ENCODE assay signal across 7 cellular contexts in the genomic region with DNA sequence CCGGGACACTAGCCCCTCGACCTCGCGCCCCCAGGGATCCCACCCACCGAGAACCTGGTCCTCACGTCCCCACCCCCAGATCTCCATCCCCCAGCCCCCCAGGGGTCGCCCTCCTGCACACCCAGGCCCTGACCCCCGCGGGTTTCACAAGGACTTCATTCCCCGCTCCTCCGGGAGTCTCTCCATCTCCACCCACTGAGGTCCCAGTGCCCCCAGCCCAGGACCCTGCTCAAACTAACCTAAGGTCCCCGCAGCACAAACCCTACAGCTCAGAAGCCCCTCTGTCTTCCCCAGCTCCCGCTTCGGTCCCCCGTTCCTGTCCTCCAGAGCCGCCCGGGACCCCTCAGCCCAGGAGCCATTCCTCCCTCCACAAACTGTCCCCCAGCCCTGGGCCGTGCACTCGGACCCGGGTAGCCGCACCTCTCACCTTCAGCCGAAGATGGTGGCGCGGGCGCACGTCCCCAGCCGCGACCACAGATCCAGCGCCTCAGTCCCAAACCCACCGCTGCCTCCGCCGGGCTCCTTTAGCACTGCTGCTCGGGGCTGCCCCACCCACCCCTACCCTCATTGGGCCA. TPM values are rescaled to one million over a fixed set of nuclear protein-coding genes. Genes with fewer than 3 reads are reported as not detected.
DNase-seq lines count a peak whose midpoint lies in the region; ATAC-seq and TF ChIP-seq lines count a peak whose summit lies in the region.

Gene MYH10 (minus strand): TSS at position 499 of the 575 bp plus-strand sequence. CDS start 7,479 bp downstream, outside the sequence.

- peak within 1 kb of the TSS; percentile 97 for H3K4me3 Mint-ChIP-seq in HFFc6
- peak within 1 kb of the TSS; percentile 95 for H3K4me3 Mint-ChIP-seq in activated T-helper 2 cell treated with anti-CD3 and anti-CD28 coated beads, Interferon-gamma antibody, Interleukin-2, Interleukin-4, amounts not matched to agents 10 μg/mL and 5 μg/mL and 100 μg/mL, durations not matched to agents 14 hours and 24 hours and 36 hours (ENCODE audit: low read depth)

- H3K27ac Mint-ChIP-seq in HFFc6: peak within 1 kb of the TSS; percentile 92
- H3K27ac Mint-ChIP-seq in activated T-helper 2 cell treated with anti-CD3 and anti-CD28 coated beads, Interferon-gamma antibody, Interleukin-2, Interleukin-4, amounts not matched to agents 10 μg/mL and 5 μg/mL and 100 μg/mL, durations not matched to agents 14 hours and 24 hours and 36 hours: peak within 1 kb of the TSS; percentile 64

- peak within 1 kb of the TSS; percentile 91 for H3K4me3 ChIP-seq in left ventricle myocardium inferior

- H3K36me3 ChIP-seq in left ventricle myocardium inferior: no peaks in the 10 kb centered on the region

- no peaks in the 10 kb centered on the region for H3K9me3 ChIP-seq in left ventricle myocardium inferior (replicated peaks)

- intact Hi-C loops in activated T-helper 2 cell treated with anti-CD3 and anti-CD28 coated beads, Interferon-gamma antibody, Interleukin-2, Interleukin-4, amounts not matched to agents 10 μg/mL and 5 μg/mL and 100 μg/mL, durations not matched to agents 14 hours and 24 hours and 36 hours (cut with micrococcal nuclease): loop anchor here (5.0 kb wide), 3 partner anchors 107 to 372 kb away; partner anchors contain the start of gene NDEL1
- intact Hi-C loops in left ventricle myocardium inferior (cut with micrococcal nuclease): no loop called here
- intact Hi-C loops in sciatic nerve (cut with DNase I): no loop called here

- ATAC-seq in sciatic nerve (no peak), HG02840 (IDR thresholded peaks at IDR 0.05; ENCODE audit: low FRiP score, unreplicated experiment) (no peak)

- H3K4me1 Mint-ChIP-seq in HFFc6 (ENCODE audit: low read depth): peaks cover 21% of the 10 kb centered on the region
- peaks cover 11% of the 10 kb centered on the region for H3K4me1 Mint-ChIP-seq in activated T-helper 2 cell treated with anti-CD3 and anti-CD28 coated beads, Interferon-gamma antibody, Interleukin-2, Interleukin-4, amounts not matched to agents 10 μg/mL and 5 μg/mL and 100 μg/mL, durations not matched to agents 14 hours and 24 hours and 36 hours (ENCODE audit: low read depth)

- H3K27ac ChIP-seq in left ventricle myocardium inferior (replicated peaks): peak within 1 kb of the TSS; percentile 94

- H3K4me1 ChIP-seq in left ventricle myocardium inferior: peaks cover 49% of the 10 kb centered on the region

- H3K27me3 Mint-ChIP-seq in HFFc6 (ENCODE audit: insufficient read depth): peaks cover 5% of the 10 kb centered on the region; the same call in 1 of the 2 replicates
- H3K27me3 Mint-ChIP-seq in activated T-helper 2 cell treated with anti-CD3 and anti-CD28 coated beads, Interferon-gamma antibody, Interleukin-2, Interleukin-4, amounts not matched to agents 10 μg/mL and 5 μg/mL and 100 μg/mL, durations not matched to agents 14 hours and 24 hours and 36 hours (ENCODE audit: low read depth): peaks cover 50% of the 10 kb centered on the region

- H3K27me3 ChIP-seq in left ventricle myocardium inferior (ENCODE audit: low read depth): no peaks in the 10 kb centered on the region

- H3K9me3 Mint-ChIP-seq in HFFc6: no peaks in the 10 kb centered on the region
- H3K9me3 Mint-ChIP-seq in activated T-helper 2 cell treated with anti-CD3 and anti-CD28 coated beads, Interferon-gamma antibody, Interleukin-2, Interleukin-4, amounts not matched to agents 10 μg/mL and 5 μg/mL and 100 μg/mL, durations not matched to agents 14 hours and 24 hours and 36 hours: no peaks in the 10 kb centered on the region

- no peaks in the 10 kb centered on the region for H3K36me3 Mint-ChIP-seq in HFFc6 (ENCODE audit: low read depth)
- no peaks in the 10 kb centered on the region for H3K36me3 Mint-ChIP-seq in activated T-helper 2 cell treated with anti-CD3 and anti-CD28 coated beads, Interferon-gamma antibody, Interleukin-2, Interleukin-4, amounts not matched to agents 10 μg/mL and 5 μg/mL and 100 μg/mL, durations not matched to agents 14 hours and 24 hours and 36 hours (ENCODE audit: low read depth)

- TF ChIP-seq CTCF in HFFc6 (IDR thresholded peaks at IDR 0.05) (no peak), left ventricle myocardium inferior (IDR thresholded peaks at IDR 0.05; ENCODE audit: borderline replicate concordance) (no peak)

- DNase-seq in HFFc6 (no peak), left ventricle myocardium inferior (no peak), sciatic nerve (ENCODE audit: low spot score) (no peak), iPS-NIHi7 (ENCODE audit: extremely low spot score) (no peak)
- no peak for DNase-seq in activated T-helper 2 cell treated with anti-CD3 and anti-CD28 coated beads, Interferon-gamma antibody, Interleukin-2, Interleukin-4, amounts not matched to agents 10 μg/mL and 5 μg/mL and 100 μg/mL, durations not matched to agents 14 hours and 24 hours and 36 hours (ENCODE audit: low spot score)
- no peak for DNase-seq in activated CD8-positive, alpha-beta memory T cell treated with anti-CD3 and anti-CD28 coated beads, Interleukin-2, amount 50 U/mL, for 4 hours

RNA-seq across cellular contexts. Expression of gene MYH10, which starts in this region (rescaled TPM):
- total RNA-seq in HFFc6 (2021; fragmentation: NEBNext Ultra II Directional; extraction: Animal tissue kit (Norgen Biotek cat#: 25700)): 10 to 100 TPM; 54.0 to 63.3 (median 58.3) TPM
- total RNA-seq in activated T-helper 2 cell treated with anti-CD3 and anti-CD28 coated beads, Interferon-gamma antibody, Interleukin-2, Interleukin-4, amounts not matched to agents 10 μg/mL and 5 μg/mL and 100 μg/mL, durations not matched to agents 14 hours and 24 hours and 36 hours: 13.2 and 20.7 TPM in 2 replicates
- 49.7 TPM for total RNA-seq in left ventricle myocardium inferior
- total RNA-seq in sciatic nerve: 75.7 TPM
